Comparison of ENCODE assay signal across 7 cellular contexts in genomic region chr3:106795553-106795952, GRCh38.
"Had no signal": no experiment of that assay in that cellular context is flagged by ENCODE, and none has a peak within 500 bp of the region (broad histone marks: within the 10 kb centered on the region; RNA-seq: fewer than 3 reads in every experiment).

No MANE protein-coding gene starts in this region.

- H3K9ac ChIP-seq: KMS-11 had no signal

- ATAC-seq: HepG2, K562 had no signal

- H3K4me2 ChIP-seq: KMS-11 had no signal

- DNase-seq: IMR-90, KBM-7, KG1 had no signal

- H3K4me3 ChIP-seq: K562 had no signal

- H3K27ac ChIP-seq: HL-60, KMS-11 had no signal
